In the genomic region with DNA sequence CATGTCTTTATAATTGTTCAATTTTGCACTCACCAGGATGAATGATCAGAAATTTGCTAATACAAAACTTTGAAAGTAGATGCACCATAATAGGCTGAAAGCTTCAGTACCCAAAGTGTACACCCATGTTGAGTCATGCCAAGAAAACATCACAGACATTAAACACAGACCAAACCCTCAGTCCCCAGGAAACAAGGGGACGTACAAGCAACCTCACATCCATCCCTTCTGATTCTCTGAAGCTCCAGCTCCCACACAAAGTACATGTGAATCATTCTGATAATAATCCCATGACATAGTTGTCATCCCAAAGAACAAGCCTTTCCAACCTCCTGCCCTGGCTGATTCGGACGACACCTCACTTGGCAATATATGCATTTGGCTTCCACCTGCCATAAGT, we compare ENCODE assay signal across 1 cellular context.
TF ChIP-seq lines count a peak whose summit lies in the region.

No MANE protein-coding gene starts in this region.

TF ChIP-seq in IMR-90, 13 proteins besides CTCF, POLR2A, EP300 and RAD21 (continued from another document):
- TF ChIP-seq MAZ (IDR thresholded peaks at IDR 0.05; ENCODE audit: borderline replicate concordance, low read depth, low read length) (no peak), BHLHE40 (IDR thresholded peaks at IDR 0.05; ENCODE audit: low read depth, low read length) (no peak), CEBPB (IDR thresholded peaks at IDR 0.05; ENCODE audit: low read depth, low read length) (no peak), NFE2L2 (IDR thresholded peaks at IDR 0.05; ENCODE audit: low read depth, low read length) (no peak), MAFK (IDR thresholded peaks at IDR 0.05; ENCODE audit: low read depth, low read length) (no peak), SMC3 (IDR thresholded peaks at IDR 0.05; ENCODE audit: low read depth, low read length) (no peak)
